1 cellular context compared by ENCODE assay signal in genomic region chr12:10718279-10718821, GRCh38.
TF ChIP-seq lines count a peak whose summit lies in the region.

No MANE protein-coding gene starts in this region.

TF ChIP-seq in GM12878, 131 proteins besides CTCF, POLR2A, EP300 and RAD21 (continued from another document):
- TF ChIP-seq PBX3 (IDR thresholded peaks at IDR 0.05; ENCODE audit: insufficient replicate concordance, low read depth, low read length) (no peak), SMAD1 (IDR thresholded peaks at IDR 0.05; ENCODE audit: low read depth, partially characterized antibody) (no peak), KDM1A (IDR thresholded peaks at IDR 0.05; ENCODE audit: borderline replicate concordance) (no peak), HDAC2 (IDR thresholded peaks at IDR 0.05) (no peak), IRF3 (IDR thresholded peaks at IDR 0.05) (no peak), E2F8 (IDR thresholded peaks at IDR 0.05; ENCODE audit: low read depth, partially characterized antibody) (no peak), HDAC6 (IDR thresholded peaks at IDR 0.05; ENCODE audit: unreplicated experiment) (no peak), ZNF622 (IDR thresholded peaks at IDR 0.05) (no peak), MEF2A (IDR thresholded peaks at IDR 0.05; ENCODE audit: insufficient read depth, low read depth, low read length) (no peak)
